ENCODE assay signal across 1 cellular context in the genomic region with DNA sequence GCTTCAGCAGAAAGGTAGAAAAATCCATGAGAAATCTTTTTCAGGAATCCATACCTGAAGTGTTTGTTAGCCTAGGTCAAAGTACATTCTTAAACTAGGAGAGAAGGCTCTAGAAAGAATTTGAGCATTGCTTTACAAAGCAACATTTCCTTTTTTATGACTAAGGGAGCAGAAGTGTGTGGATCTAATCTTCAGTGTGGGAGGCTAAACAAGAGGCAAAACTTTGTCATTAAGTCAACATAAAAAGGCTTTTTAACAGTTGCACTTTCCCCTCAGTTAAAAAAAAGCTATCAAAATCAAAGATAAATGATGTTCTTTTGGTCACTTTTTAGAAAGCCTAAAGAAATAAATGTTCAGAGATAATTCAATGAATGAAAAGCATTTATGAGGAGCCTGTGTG.
TF ChIP-seq lines count a peak whose summit lies in the region.

No MANE protein-coding gene starts in this region.

TF ChIP-seq in WTC11, 78 proteins besides CTCF, POLR2A, EP300 and RAD21 (continued from another document):
- TF ChIP-seq, protein P1, sequence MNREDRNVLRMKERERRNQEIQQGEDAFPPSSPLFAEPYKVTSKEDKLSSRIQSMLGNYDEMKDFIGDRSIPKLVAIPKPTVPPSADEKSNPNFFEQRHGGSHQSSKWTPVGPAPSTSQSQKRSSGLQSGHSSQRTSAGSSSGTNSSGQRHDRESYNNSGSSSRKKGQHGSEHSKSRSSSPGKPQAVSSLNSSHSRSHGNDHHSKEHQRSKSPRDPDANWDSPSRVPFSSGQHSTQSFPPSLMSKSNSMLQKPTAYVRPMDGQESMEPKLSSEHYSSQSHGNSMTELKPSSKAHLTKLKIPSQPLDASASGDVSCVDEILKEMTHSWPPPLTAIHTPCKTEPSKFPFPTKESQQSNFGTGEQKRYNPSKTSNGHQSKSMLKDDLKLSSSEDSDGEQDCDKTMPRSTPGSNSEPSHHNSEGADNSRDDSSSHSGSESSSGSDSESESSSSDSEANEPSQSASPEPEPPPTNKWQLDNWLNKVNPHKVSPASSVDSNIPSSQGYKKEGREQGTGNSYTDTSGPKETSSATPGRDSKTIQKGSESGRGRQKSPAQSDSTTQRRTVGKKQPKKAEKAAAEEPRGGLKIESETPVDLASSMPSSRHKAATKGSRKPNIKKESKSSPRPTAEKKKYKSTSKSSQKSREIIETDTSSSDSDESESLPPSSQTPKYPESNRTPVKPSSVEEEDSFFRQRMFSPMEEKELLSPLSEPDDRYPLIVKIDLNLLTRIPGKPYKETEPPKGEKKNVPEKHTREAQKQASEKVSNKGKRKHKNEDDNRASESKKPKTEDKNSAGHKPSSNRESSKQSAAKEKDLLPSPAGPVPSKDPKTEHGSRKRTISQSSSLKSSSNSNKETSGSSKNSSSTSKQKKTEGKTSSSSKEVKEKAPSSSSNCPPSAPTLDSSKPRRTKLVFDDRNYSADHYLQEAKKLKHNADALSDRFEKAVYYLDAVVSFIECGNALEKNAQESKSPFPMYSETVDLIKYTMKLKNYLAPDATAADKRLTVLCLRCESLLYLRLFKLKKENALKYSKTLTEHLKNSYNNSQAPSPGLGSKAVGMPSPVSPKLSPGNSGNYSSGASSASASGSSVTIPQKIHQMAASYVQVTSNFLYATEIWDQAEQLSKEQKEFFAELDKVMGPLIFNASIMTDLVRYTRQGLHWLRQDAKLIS (CRISPR knock-in tag; IDR thresholded peaks at IDR 0.05; ENCODE audit: borderline replicate concordance) = no peak
- no peak for TF ChIP-seq PRRX2 (CRISPR knock-in tag; IDR thresholded peaks at IDR 0.05)
- no peak for TF ChIP-seq ESRRA (CRISPR knock-in tag; IDR thresholded peaks at IDR 0.05; ENCODE audit: borderline replicate concordance)
- TF ChIP-seq JUN (CRISPR knock-in tag; IDR thresholded peaks at IDR 0.05) = no peak
- TF ChIP-seq FOXK1 (CRISPR knock-in tag; IDR thresholded peaks at IDR 0.05) = no peak
- TF ChIP-seq, protein P2, sequence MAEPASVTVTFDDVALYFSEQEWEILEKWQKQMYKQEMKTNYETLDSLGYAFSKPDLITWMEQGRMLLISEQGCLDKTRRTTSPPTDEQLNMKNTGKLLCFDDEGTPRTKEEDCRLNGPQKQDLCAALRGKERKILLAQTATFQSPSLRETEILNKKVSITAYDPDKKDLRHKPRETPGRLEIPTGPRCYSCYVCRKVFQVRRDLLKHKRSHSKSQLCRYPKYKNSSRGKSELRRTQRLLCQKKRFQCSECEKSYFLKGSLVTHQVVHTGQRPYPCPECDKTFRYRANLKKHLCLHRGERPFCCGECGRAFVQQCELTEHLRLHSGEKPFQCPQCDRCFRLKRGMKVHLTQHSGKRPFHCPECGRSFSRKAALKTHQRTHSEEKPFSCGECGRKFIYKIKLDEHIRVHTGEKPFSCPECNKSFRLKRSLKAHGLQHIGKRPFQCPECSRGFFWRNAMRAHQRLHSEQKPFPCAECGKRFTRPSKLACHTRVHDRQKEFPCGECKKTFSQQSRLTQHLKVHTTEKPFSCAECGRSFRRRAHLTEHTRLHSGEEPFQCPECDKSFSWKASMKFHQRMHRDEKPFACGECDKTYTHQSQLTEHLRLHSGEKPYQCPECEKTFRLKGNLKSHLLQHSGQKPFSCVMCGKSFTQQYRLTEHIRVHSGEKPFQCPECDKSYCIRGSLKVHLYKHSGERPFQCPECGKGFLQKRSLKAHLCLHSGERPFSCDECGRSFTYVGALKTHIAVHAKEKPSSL (CRISPR knock-in tag; conservative IDR thresholded peaks at IDR 0.05) = no peak
- TF ChIP-seq, protein P3, sequence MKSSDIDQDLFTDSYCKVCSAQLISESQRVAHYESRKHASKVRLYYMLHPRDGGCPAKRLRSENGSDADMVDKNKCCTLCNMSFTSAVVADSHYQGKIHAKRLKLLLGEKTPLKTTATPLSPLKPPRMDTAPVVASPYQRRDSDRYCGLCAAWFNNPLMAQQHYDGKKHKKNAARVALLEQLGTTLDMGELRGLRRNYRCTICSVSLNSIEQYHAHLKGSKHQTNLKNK (CRISPR knock-in tag; IDR thresholded peaks at IDR 0.05) = no peak
